ENCODE assay signal across 8 cellular contexts in genomic region chr12:92745874-92746553, GRCh38. TPM values are rescaled to one million over a fixed set of nuclear protein-coding genes. Genes with fewer than 3 reads are reported as not detected.
A peak's percentile ranks its signal among the peaks of the same experiment; 100 is the strongest.
DNase-seq lines count a peak whose midpoint lies in the region; ATAC-seq, FAIRE-seq and TF ChIP-seq lines count a peak whose summit lies in the region.

No MANE protein-coding gene starts in this region.

- no peaks in the 10 kb centered on the region for H3K36me3 ChIP-seq in keratinocyte (ENCODE audit: control insufficient read depth in 2 of 2, extremely low read depth in 1 of 2, insufficient read depth in 2 of 2, low read length in 2 of 2)
- no peaks in the 10 kb centered on the region for H3K36me3 ChIP-seq in suprapubic skin

- TF ChIP-seq POLR2A in suprapubic skin (IDR thresholded peaks at IDR 0.05), result no peak

- no peak overlapping the region for H2AFZ ChIP-seq in keratinocyte (ENCODE audit: control insufficient read depth, low read length)

- H3K4me1 ChIP-seq in keratinocyte (ENCODE audit: control insufficient read depth, extremely low read depth, insufficient read depth, low read length) (peaks cover 15% of the 10 kb centered on the region), suprapubic skin (peaks cover 19% of the 10 kb centered on the region)

- H3K27ac ChIP-seq in keratinocyte (ENCODE audit: control insufficient read depth, insufficient read depth, low read length) (peak overlapping the region; percentile 65), suprapubic skin (peak overlapping the region; percentile 49)

- DNase-seq in HS-27A (ENCODE audit: low read depth), result peak; percentile 92
- peak; percentile 86 for DNase-seq in brain pericyte (ENCODE audit: low read depth, low spot score)
- DNase-seq in keratinocyte (ENCODE audit: low read depth, low spot score), result peak; percentile 63
- peak; percentile 83 to 91 for DNase-seq in suprapubic skin (ENCODE audit: low spot score in 2 of 2)
- no peak for DNase-seq in T-helper 1 cell

- 16% methylated on average over 3 of the region's 3 CpGs for WGBS in suprapubic skin

- no peaks in the 10 kb centered on the region for H3K9me1 ChIP-seq in keratinocyte (ENCODE audit: control insufficient read depth, extremely low read depth, insufficient read depth, low read length)

- no peaks in the 10 kb centered on the region for H3K79me2 ChIP-seq in keratinocyte (ENCODE audit: control insufficient read depth, insufficient read depth, low read length)

- no peak for TF ChIP-seq EP300 in suprapubic skin (IDR thresholded peaks at IDR 0.05)

- H3K4me2 ChIP-seq in keratinocyte (ENCODE audit: control insufficient read depth, extremely low read depth, insufficient read depth, low read depth, low read length), result peak overlapping the region; percentile 50

- H3K27me3 ChIP-seq in keratinocyte (ENCODE audit: control insufficient read depth, extremely low read depth, insufficient read depth, low read length) (no peaks in the 10 kb centered on the region), suprapubic skin (no peaks in the 10 kb centered on the region)

- H3K4me3 ChIP-seq in keratinocyte (ENCODE audit: control insufficient read depth in 2 of 3, extremely low read depth in 1 of 3, insufficient read depth in 2 of 3, low read depth in 1 of 3, low read length in 3 of 3) (no peak overlapping the region), suprapubic skin (no peak overlapping the region)

- no peak for TF ChIP-seq CTCF in keratinocyte (optimal IDR thresholded peaks at IDR 0.05 in 1 of 3, IDR thresholded peaks at IDR 0.05 in 1 of 3, conservative IDR thresholded peaks at IDR 0.05 in 1 of 3; ENCODE audit: extremely low read depth in 1 of 3, insufficient read depth in 2 of 3, low read length in 3 of 3)
- TF ChIP-seq CTCF in suprapubic skin (IDR thresholded peaks at IDR 0.05), result no peak

- H3K9me3 ChIP-seq in keratinocyte (ENCODE audit: control insufficient read depth, low read depth, low read length) (no peaks in the 10 kb centered on the region), suprapubic skin (no peaks in the 10 kb centered on the region)

- H3K9ac ChIP-seq in keratinocyte (ENCODE audit: control insufficient read depth, extremely low read depth, insufficient read depth, low read length), result no peak overlapping the region

- peak; percentile 95 for FAIRE-seq in keratinocyte (lab: Jason Lieb, UNC)

- ATAC-seq in HG03520 (IDR thresholded peaks at IDR 0.05; ENCODE audit: unreplicated experiment) (no peak), GM21360 (IDR thresholded peaks at IDR 0.05; ENCODE audit: unreplicated experiment) (no peak), HG03354 (IDR thresholded peaks at IDR 0.05; ENCODE audit: poor library complexity, severe bottlenecking, unreplicated experiment) (no peak)

- dilution Hi-C loops in keratinocyte (cut with MboI; ENCODE audit: extremely low pct_ligation_motif_present, low sequenced_read_pairs), result no loop called here

- H4K20me1 ChIP-seq in keratinocyte (ENCODE audit: control insufficient read depth, extremely low read depth, insufficient read depth, low read length), result no peaks in the 10 kb centered on the region

RNA-seq across cellular contexts. Expression of gene PLEKHG7, which starts 43.2 kb away (rescaled TPM):
- not detected in 3 replicates for polyA plus RNA-seq in keratinocyte
- polyA plus RNA-seq in keratinocyte (2011; ENCODE audit: low read depth), result not detected
- polyA plus RNA-seq in keratinocyte (2011; cell fraction: cytosol; rRNA removed), result not detected in 2 replicates
- not detected in 2 replicates for polyA plus RNA-seq in keratinocyte (2011; cell fraction: nucleus; rRNA removed)
- not detected in 2 replicates for polyA plus RNA-seq in keratinocyte (2012; ENCODE audit: low replicate concordance)
- polyA minus RNA-seq in keratinocyte, result not detected in 3 replicates
- polyA minus RNA-seq in keratinocyte (2011; cell fraction: cytosol; rRNA and poly(A)+ RNA removed), result not detected
- not detected in 2 replicates for polyA minus RNA-seq in keratinocyte (2011; cell fraction: nucleus; rRNA and poly(A)+ RNA removed)
- total RNA-seq in suprapubic skin, result not detected

Comparison
In these comparisons a context has a peak if more than half of its experiments do, and no peak if none do; other contexts are left out.
1. DNase-seq: peak in HS-27A (single experiment), brain pericyte (single experiment), keratinocyte (single experiment) and suprapubic skin (2 of 2); none in T-helper 1 cell (0 of 5).